19 cellular contexts compared by ENCODE assay signal in genomic region chr11:75498556-75499255, GRCh38. TPM values are rescaled to one million over a fixed set of nuclear protein-coding genes. Genes with fewer than 3 reads are reported as not detected.
DNase-seq lines count a peak whose midpoint lies in the region; ATAC-seq and TF ChIP-seq lines count a peak whose summit lies in the region.
"Had no signal": no experiment of that assay in that cellular context is flagged by ENCODE, and none has a peak within 500 bp of the region (broad histone marks: within the 10 kb centered on the region; RNA-seq: fewer than 3 reads in every experiment).

No MANE protein-coding gene starts in this region.

- no peak overlapping the region for H3K4me3 ChIP-seq in RWPE2 (ENCODE audit: severe bottlenecking)
- no peak overlapping the region for H3K4me3 ChIP-seq in smooth muscle cell
- H3K4me3 ChIP-seq: transverse colon had no signal

- no peaks in the 10 kb centered on the region for H3K27me3 ChIP-seq in RWPE2 (ENCODE audit: insufficient read depth, poor library complexity, severe bottlenecking)
- H3K27me3 ChIP-seq in smooth muscle cell (ENCODE audit: low read depth), result no peaks in the 10 kb centered on the region
- H3K27me3 ChIP-seq: transverse colon had no signal

- H3K9ac ChIP-seq in smooth muscle cell (ENCODE audit: low read depth), result no peak overlapping the region
- H3K9ac ChIP-seq: parathyroid adenoma had no signal

- H3K27ac ChIP-seq in RWPE2 (ENCODE audit: poor library complexity, severe bottlenecking) (peak overlapping the region; percentile 59), smooth muscle cell (ENCODE audit: low read depth) (no peak overlapping the region)
- H3K27ac ChIP-seq: parathyroid adenoma had no signal

- TF ChIP-seq CTCF in RWPE2 (IDR thresholded peaks at IDR 0.05; ENCODE audit: poor library complexity, severe bottlenecking) (no peak), smooth muscle cell (IDR thresholded peaks at IDR 0.05; ENCODE audit: borderline replicate concordance, insufficient read depth, poor library complexity, severe bottlenecking) (no peak)

- no peaks in the 10 kb centered on the region for H4K20me1 ChIP-seq in smooth muscle cell (ENCODE audit: low read depth)

- H2AFZ ChIP-seq in smooth muscle cell (ENCODE audit: low read depth), result no peak overlapping the region
- H2AFZ ChIP-seq: parathyroid adenoma had no signal

- 66% methylated on average over 4 of the region's 4 CpGs for WGBS in smooth muscle cell (ENCODE audit: low lambda C conversion rate)

- H3F3A ChIP-seq in smooth muscle cell (ENCODE audit: low read depth), result no peaks in the 10 kb centered on the region

- no peak for ATAC-seq in RWPE2 (ENCODE audit: low read depth)
- no peak for ATAC-seq in GM21423 (IDR thresholded peaks at IDR 0.05; ENCODE audit: unreplicated experiment)
- ATAC-seq in GM21515 (IDR thresholded peaks at IDR 0.05; ENCODE audit: unreplicated experiment), result no peak
- ATAC-seq: Panc1 had no signal

- H3K9me3 ChIP-seq in RWPE2 (ENCODE audit: severe bottlenecking) (no peaks in the 10 kb centered on the region), smooth muscle cell (replicated peaks; ENCODE audit: low read depth) (no peaks in the 10 kb centered on the region)
- H3K9me3 ChIP-seq: transverse colon had no signal

- H3K36me3 ChIP-seq in RWPE2 (ENCODE audit: low read depth) (no peaks in the 10 kb centered on the region), smooth muscle cell (ENCODE audit: low read depth) (no peaks in the 10 kb centered on the region)
- H3K36me3 ChIP-seq: transverse colon had no signal

- H3K4me2 ChIP-seq in smooth muscle cell, result peak overlapping the region; percentile 7

- H3K4me1 ChIP-seq in RWPE2 (ENCODE audit: insufficient read depth, poor library complexity, severe bottlenecking) (peaks cover 24% of the 10 kb centered on the region), smooth muscle cell (ENCODE audit: low read depth) (no peaks in the 10 kb centered on the region)
- H3K4me1 ChIP-seq: parathyroid adenoma had no signal

- DNase-seq in ELR (ENCODE audit: low read depth), result peak; percentile 41
- no peak for DNase-seq in RWPE2 (ENCODE audit: low spot score)
- DNase-seq in fibroblast of peridontal ligament (ENCODE audit: extremely low read depth), result peak; percentile 28
- DNase-seq in smooth muscle cell (lab: John Stamatoyannopoulos, UW; ENCODE audit: unreplicated experiment), result no peak
- no peak for DNase-seq in LoVo (ENCODE audit: low spot score)
- no peak for DNase-seq in CD1c-positive myeloid dendritic cell (ENCODE audit: extremely low spot score)
- DNase-seq: activated T-cell treated with anti-CD3 and anti-CD28 coated beads, Interleukin-2, amount 50 U/mL, for 1 hour; amygdala; C1 segment of cervical spinal cord; GDM1; immature natural killer cell; midbrain; NCI-H187; NCI-H526 treated with DMSO at 0.1 percent for 48 hours had no signal

- H3K79me2 ChIP-seq in smooth muscle cell (ENCODE audit: low read depth), result no peaks in the 10 kb centered on the region
- H3K79me2 ChIP-seq: parathyroid adenoma had no signal

RNA-seq across cellular contexts. Expression of gene GDPD5, which starts 27.0 kb away (rescaled TPM):
- 2.3 and 3.2 TPM in 2 replicates for total RNA-seq in smooth muscle cell
- 5.8 and 7.1 TPM in 2 replicates for polyA plus RNA-seq in smooth muscle cell

Comparison
In these comparisons a context has a peak if more than half of its experiments do, and no peak if none do; other contexts are left out.
1. DNase-seq: peak in ELR (single experiment) and fibroblast of peridontal ligament (single experiment); none in RWPE2 (single experiment), smooth muscle cell (single experiment), LoVo (single experiment) and CD1c-positive myeloid dendritic cell (single experiment).